In the genomic region with DNA sequence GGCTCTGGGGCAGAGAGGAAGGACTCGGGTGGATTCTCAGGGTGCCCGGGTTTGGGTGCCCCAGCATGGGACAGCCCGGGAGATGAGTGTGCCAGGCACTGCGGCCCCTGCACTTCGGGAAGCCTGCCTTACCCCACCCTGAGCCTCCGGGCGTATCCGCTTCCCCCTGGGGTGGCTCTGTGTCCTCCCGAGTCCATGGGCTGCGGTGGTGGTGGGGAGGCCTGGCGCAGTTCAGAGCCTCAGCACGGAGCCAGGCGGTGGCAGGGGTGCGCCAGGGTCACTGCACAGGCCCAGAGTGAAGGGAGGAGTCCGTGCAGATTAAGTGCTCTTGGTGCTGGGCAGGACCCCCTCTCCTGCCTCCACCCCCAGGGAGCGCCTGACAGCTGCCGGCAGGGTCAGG, we compare ENCODE assay signal across 11 cellular contexts. TPM values are rescaled to one million over a fixed set of nuclear protein-coding genes. Genes with fewer than 3 reads are reported as not detected.
DNase-seq lines count a peak whose midpoint lies in the region; ATAC-seq and TF ChIP-seq lines count a peak whose summit lies in the region.
"Had no signal": no experiment of that assay in that cellular context is flagged by ENCODE, and none has a peak within 500 bp of the region (broad histone marks: within the 10 kb centered on the region; RNA-seq: fewer than 3 reads in every experiment).

No MANE protein-coding gene starts in this region.

- ATAC-seq in gastroesophageal sphincter = no peak
- no peak for ATAC-seq in GM18861 (IDR thresholded peaks at IDR 0.05; ENCODE audit: unreplicated experiment)
- ATAC-seq: CD8-positive, alpha-beta T cell had no signal

- no peak for TF ChIP-seq EP300 in gastroesophageal sphincter (IDR thresholded peaks at IDR 0.05)

- no peaks in the 10 kb centered on the region for H3K9me3 ChIP-seq in Peyer's patch
- H3K9me3 ChIP-seq in gastroesophageal sphincter = no peaks in the 10 kb centered on the region
- H3K9me3 ChIP-seq: neutrophil had no signal

- peaks cover 0 to 43% (median 7%) of the 10 kb centered on the region in 4 donors for H3K4me1 ChIP-seq in Peyer's patch
- peaks cover 0 to 79% (median 36%) of the 10 kb centered on the region in 3 donors for H3K4me1 ChIP-seq in gastroesophageal sphincter

- no peak for TF ChIP-seq POLR2A in Peyer's patch (IDR thresholded peaks at IDR 0.05)
- TF ChIP-seq POLR2A in gastroesophageal sphincter (IDR thresholded peaks at IDR 0.05) = no peak

- H3K4me3 ChIP-seq in Peyer's patch (no peak overlapping the region), gastroesophageal sphincter (peak overlapping the region in 1 of 2 donors; percentile 12), skin epidermis (no peak overlapping the region)

- 40 to 70% methylated on average over 1 to 2 of the region's 17 CpGs for WGBS in gastroesophageal sphincter (ENCODE audit: low coverage in 1 of 2), 2 donors

- H3K27ac ChIP-seq in Peyer's patch = peak overlapping the region; percentile 7 to 77 (median 21)
- H3K27ac ChIP-seq in gastroesophageal sphincter = peak overlapping the region in 3 of 4 donors; percentile 71 to 80 (median 75)
- peak overlapping the region in 11 of 21 experiments; percentile 3 to 65 (median 28) for H3K27ac ChIP-seq in skin epidermis
- H3K27ac ChIP-seq: neutrophil had no signal

- DNase-seq in Peyer's patch = no peak
- DNase-seq in SKM-1 (lab: John Stamatoyannopoulos, UW; ENCODE audit: unreplicated experiment) = no peak
- DNase-seq in GM19238 (ENCODE audit: insufficient read length, low spot score) = no peak
- DNase-seq: erythroblast, NCI-H2081 treated with DMSO at 0.1 percent for 48 hours had no signal

- no peaks in the 10 kb centered on the region for H3K27me3 ChIP-seq in Peyer's patch
- H3K27me3 ChIP-seq in gastroesophageal sphincter = peaks cover 24% of the 10 kb centered on the region
- H3K27me3 ChIP-seq: neutrophil had no signal

- no peak for TF ChIP-seq CTCF in Peyer's patch (IDR thresholded peaks at IDR 0.05)
- no peak for TF ChIP-seq CTCF in gastroesophageal sphincter (IDR thresholded peaks at IDR 0.05)

- peaks cover 0 to 17% (median 0%) of the 10 kb centered on the region in 3 donors for H3K36me3 ChIP-seq in Peyer's patch
- peaks cover 0 to 22% of the 10 kb centered on the region in 2 donors for H3K36me3 ChIP-seq in gastroesophageal sphincter

RNA-seq across cellular contexts. Expression of gene MYBBP1A, which starts 20.7 kb away (rescaled TPM):
- total RNA-seq in Peyer's patch (100 to 1,000 TPM in 2 of 4 donors, 10 to 100 TPM in 2; 27.1 to 244 (median 91.2) TPM), gastroesophageal sphincter (10 to 100 TPM; 19.1 to 46.4 (median 40.9) TPM)

RNA-seq across cellular contexts. Expression of gene GGT6, which starts 25.9 kb away (rescaled TPM):
- total RNA-seq in Peyer's patch = 100 to 1,000 TPM in 2 of 4 donors, 10 to 100 TPM in 2; 26.4 to 199 (median 119) TPM
- total RNA-seq in gastroesophageal sphincter = 1 to 10 TPM in 1 of 4 donors, under 1 TPM in 2, not detected in 1; 0.27 to 5.9 (median 0.47) TPM
- total RNA-seq: CD8-positive, alpha-beta T cell; subcutaneous adipose tissue had no signal

RNA-seq across cellular contexts. Expression of gene SPNS2, which starts 35.8 kb away (rescaled TPM):
- total RNA-seq in Peyer's patch (10 to 100 TPM; 12.4 to 81.0 (median 31.9) TPM), gastroesophageal sphincter (10 to 100 TPM; 10.4 to 17.4 (median 16.4) TPM)

RNA-seq across cellular contexts. Expression of gene SMTNL2, which starts 49.8 kb away (rescaled TPM):
- total RNA-seq in Peyer's patch (1 to 10 TPM in 1 of 4 donors, not detected in 3; 1.2 TPM), gastroesophageal sphincter (1 to 10 TPM; 2.0 to 5.2 (median 3.7) TPM)
- total RNA-seq: CD8-positive, alpha-beta T cell had no signal

Comparison
In these comparisons a context has a peak if more than half of its experiments do, and no peak if none do; other contexts are left out.
1. H3K27ac ChIP-seq: peak in every context shown above with its lines; median percentile 75 in gastroesophageal sphincter; 28 in skin epidermis; 21 in Peyer's patch.